In the genomic region with DNA sequence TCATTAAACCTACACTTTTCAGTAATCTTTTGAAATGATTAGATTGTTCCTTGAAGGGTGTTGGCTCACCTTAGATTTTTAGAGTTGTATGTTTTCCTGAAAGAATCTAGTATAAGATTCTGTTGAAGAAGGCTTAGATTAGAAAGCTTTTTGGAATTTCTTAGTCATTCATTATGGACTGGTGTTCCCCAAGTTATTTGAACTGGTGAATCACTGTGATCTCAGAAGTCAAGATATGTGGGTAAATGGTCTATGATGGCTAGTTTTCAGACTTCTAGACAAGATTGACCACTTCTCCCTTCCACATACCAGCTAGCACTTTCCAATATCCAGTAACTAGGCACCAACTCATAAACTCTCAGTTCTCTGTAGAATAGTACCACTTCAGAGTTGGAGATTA, we compare ENCODE assay signal across 16 cellular contexts.
DNase-seq lines count a peak whose midpoint lies in the region; ATAC-seq and TF ChIP-seq lines count a peak whose summit lies in the region.
"Had no signal": no experiment of that assay in that cellular context is flagged by ENCODE, and none has a peak within 500 bp of the region (broad histone marks: within the 10 kb centered on the region; RNA-seq: fewer than 3 reads in every experiment).

No MANE protein-coding gene starts in this region.

- no peak for ATAC-seq in HG03045 (IDR thresholded peaks at IDR 0.05; ENCODE audit: unreplicated experiment)

- H3K4me3 ChIP-seq in AG09309 (ENCODE audit: control insufficient read depth, low read depth, low read length): no peak overlapping the region
- H3K4me3 ChIP-seq: cardiac muscle cell had no signal

- no peak for TF ChIP-seq CTCF in AG09309 (IDR thresholded peaks at IDR 0.05; ENCODE audit: control insufficient read depth, insufficient read depth, low read depth, low read length, missing control alignments)

- DNase-seq in AG09309 (ENCODE audit: low read depth): peak; percentile 18
- peak; percentile 62 for DNase-seq in HT1080 (ENCODE audit: low read depth)
- DNase-seq in astrocyte of the hippocampus (ENCODE audit: low read depth, low spot score): peak; percentile 55
- DNase-seq in kidney glomerular epithelial cell (lab: John Stamatoyannopoulos, UW): peak; percentile 1
- no peak for DNase-seq in activated CD4-positive, alpha-beta T cell treated with anti-CD3 and anti-CD28 coated beads, Interleukin-2, amount 50 U/mL, for 4 hours
- no peak for DNase-seq in NCI-H1436 (lab: John Stamatoyannopoulos, UW)
- no peak for DNase-seq in pons (ENCODE audit: low spot score)
- DNase-seq: activated gamma-delta T cell, DMS153, islet precursor cell, NCI-H2029, NCI-H774, occipital lobe, SIG-M5 had no signal

Comparison
In these comparisons a context has a peak if more than half of its experiments do, and no peak if none do; other contexts are left out.
1. DNase-seq: peak in AG09309 (single experiment), HT1080 (single experiment), astrocyte of the hippocampus (single experiment) and kidney glomerular epithelial cell (single experiment); none in activated CD4-positive, alpha-beta T cell treated with anti-CD3 and anti-CD28 coated beads, Interleukin-2, amount 50 U/mL, for 4 hours (0 of 2), NCI-H1436 (single experiment) and pons (single experiment).